ENCODE assay signal across 8 cellular contexts in the genomic region with DNA sequence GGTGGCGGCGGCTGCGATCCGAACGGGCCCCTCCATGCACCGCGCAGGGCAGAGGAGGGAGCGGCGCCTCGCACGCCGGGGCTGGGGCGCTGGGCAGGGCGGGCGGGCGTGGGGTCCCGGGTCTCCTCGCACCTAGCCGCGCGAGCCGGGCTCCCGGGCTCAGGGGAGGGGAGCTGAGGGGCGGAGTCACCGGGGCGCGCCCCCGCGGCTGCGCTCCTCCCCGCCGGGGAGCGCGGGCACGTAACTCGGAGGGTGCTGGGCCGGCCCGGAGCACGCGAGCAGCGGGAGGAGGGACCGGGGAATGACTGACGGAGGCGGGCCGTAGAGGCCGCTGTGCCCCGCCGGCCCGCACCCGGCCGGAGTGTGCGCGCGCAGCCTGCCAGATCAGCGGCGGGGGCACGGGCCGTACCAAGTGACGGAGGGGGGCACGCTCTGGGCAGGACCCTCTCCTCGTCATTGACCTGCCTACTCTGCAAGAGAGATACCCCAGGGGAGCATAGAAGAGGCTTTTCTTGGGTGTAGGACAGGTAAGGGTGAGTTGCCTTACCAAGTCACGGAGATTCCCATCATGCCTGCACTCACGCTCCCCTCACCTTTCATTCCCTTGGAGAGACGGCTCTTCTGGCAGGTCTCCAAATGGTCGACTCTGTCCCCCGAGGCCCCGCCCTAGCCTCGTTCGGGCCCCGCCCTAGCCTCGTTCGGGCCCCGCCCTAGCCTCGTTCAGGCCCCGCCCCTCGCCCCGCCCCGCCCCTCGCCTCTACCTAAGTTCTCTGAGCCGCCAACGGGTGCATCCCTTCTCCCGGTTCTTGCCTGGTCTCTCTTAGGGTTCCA. TPM values are rescaled to one million over a fixed set of nuclear protein-coding genes. Genes with fewer than 3 reads are reported as not detected.
DNase-seq lines count a peak whose midpoint lies in the region; ATAC-seq and TF ChIP-seq lines count a peak whose summit lies in the region.

CDON (minus strand) TSS at position 188 of the 831 bp plus-strand sequence. CDS start 39,390 bp downstream, outside the sequence.

- DNase-seq in DMS 273 treated with DMSO at 0.1 percent for 48 hours (lab: John Stamatoyannopoulos, UW): peak; percentile 81
- DNase-seq in OCI-M1 (lab: John Stamatoyannopoulos, UW): peak; percentile 98
- DNase-seq in activated T-cell treated with anti-CD3 and anti-CD28 coated beads for 48 hours (ENCODE audit: low read depth): peak; percentile 90
- peak; percentile 59 for DNase-seq in epithelial cell of proximal tubule (ENCODE audit: low read depth)
- peak; percentile 81 for DNase-seq in stimulated activated CD8-positive, alpha-beta memory T cell treated with anti-CD3 and anti-CD28 coated beads, Interleukin-4, amount 100 ng/mL, for 24 hours (ENCODE audit: low read depth)

- no peak for TF ChIP-seq CTCF in epithelial cell of proximal tubule (conservative IDR thresholded peaks at IDR 0.05; ENCODE audit: low read depth, low read length)

- H3K27ac ChIP-seq in mucosa of rectum (ENCODE audit: low read depth in 2 of 2, low read length in 2 of 2): peak within 1 kb of the TSS; percentile 66 to 83

- no peaks in the 10 kb centered on the region for H3K36me3 ChIP-seq in mucosa of rectum (ENCODE audit: control insufficient read depth in 2 of 2, insufficient read depth in 2 of 2, low read length in 2 of 2)

- no peak for TF ChIP-seq RAD21 in Ishikawa (IDR thresholded peaks at IDR 0.05; ENCODE audit: low read depth)

- H3K9ac ChIP-seq in mucosa of rectum (ENCODE audit: low read depth in 1 of 2, low read length in 2 of 2): peak within 1 kb of the TSS; percentile 67 to 84

- ATAC-seq in GM21717 (IDR thresholded peaks at IDR 0.05; ENCODE audit: unreplicated experiment): peak; percentile 97

- peaks cover 0 to 2% of the 10 kb centered on the region in 2 donors for H3K27me3 ChIP-seq in mucosa of rectum (ENCODE audit: control insufficient read depth in 2 of 2, insufficient read depth in 2 of 2, low read length in 2 of 2)

- peak; percentile 73; the same call in 1 of the 2 replicates for TF ChIP-seq EP300 in Ishikawa (IDR thresholded peaks at IDR 0.05; ENCODE audit: borderline replicate concordance)

- peaks cover 4 to 8% of the 10 kb centered on the region in 2 donors for H3K4me1 ChIP-seq in mucosa of rectum (ENCODE audit: control insufficient read depth in 2 of 2, insufficient read depth in 2 of 2, low read length in 2 of 2)

- H3K4me3 ChIP-seq in epithelial cell of proximal tubule (ENCODE audit: low read depth, low read length) (peak within 1 kb of the TSS; percentile 63), mucosa of rectum (ENCODE audit: low read length in 2 of 2) (peak within 1 kb of the TSS; percentile 70 to 88)

- no peaks in the 10 kb centered on the region for H3K9me3 ChIP-seq in mucosa of rectum (ENCODE audit: control insufficient read depth in 2 of 2, low read length in 2 of 2)

TF ChIP-seq in Ishikawa, 13 proteins besides CTCF, POLR2A, EP300 and RAD21:
- TF ChIP-seq, protein P1, sequence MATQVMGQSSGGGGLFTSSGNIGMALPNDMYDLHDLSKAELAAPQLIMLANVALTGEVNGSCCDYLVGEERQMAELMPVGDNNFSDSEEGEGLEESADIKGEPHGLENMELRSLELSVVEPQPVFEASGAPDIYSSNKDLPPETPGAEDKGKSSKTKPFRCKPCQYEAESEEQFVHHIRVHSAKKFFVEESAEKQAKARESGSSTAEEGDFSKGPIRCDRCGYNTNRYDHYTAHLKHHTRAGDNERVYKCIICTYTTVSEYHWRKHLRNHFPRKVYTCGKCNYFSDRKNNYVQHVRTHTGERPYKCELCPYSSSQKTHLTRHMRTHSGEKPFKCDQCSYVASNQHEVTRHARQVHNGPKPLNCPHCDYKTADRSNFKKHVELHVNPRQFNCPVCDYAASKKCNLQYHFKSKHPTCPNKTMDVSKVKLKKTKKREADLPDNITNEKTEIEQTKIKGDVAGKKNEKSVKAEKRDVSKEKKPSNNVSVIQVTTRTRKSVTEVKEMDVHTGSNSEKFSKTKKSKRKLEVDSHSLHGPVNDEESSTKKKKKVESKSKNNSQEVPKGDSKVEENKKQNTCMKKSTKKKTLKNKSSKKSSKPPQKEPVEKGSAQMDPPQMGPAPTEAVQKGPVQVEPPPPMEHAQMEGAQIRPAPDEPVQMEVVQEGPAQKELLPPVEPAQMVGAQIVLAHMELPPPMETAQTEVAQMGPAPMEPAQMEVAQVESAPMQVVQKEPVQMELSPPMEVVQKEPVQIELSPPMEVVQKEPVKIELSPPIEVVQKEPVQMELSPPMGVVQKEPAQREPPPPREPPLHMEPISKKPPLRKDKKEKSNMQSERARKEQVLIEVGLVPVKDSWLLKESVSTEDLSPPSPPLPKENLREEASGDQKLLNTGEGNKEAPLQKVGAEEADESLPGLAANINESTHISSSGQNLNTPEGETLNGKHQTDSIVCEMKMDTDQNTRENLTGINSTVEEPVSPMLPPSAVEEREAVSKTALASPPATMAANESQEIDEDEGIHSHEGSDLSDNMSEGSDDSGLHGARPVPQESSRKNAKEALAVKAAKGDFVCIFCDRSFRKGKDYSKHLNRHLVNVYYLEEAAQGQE (IDR thresholded peaks at IDR 0.05; ENCODE audit: low read depth): no peak
- TF ChIP-seq CEBPB (IDR thresholded peaks at IDR 0.05) (no peak), TCF12 (IDR thresholded peaks at IDR 0.05; ENCODE audit: low read depth) (0 out of 2 replicates have a peak, but pooled peaks have one; percentile 14), USF1 (IDR thresholded peaks at IDR 0.05) (no peak), TEAD4 (IDR thresholded peaks at IDR 0.05) (no peak), EGR1 (IDR thresholded peaks at IDR 0.05) (no peak), ZBTB7A (IDR thresholded peaks at IDR 0.05; ENCODE audit: low read depth) (no peak), TAF1 (IDR thresholded peaks at IDR 0.05; ENCODE audit: low read depth) (0 out of 2 replicates have a peak, but pooled peaks have one; percentile 23), YY1 (IDR thresholded peaks at IDR 0.05; ENCODE audit: low read depth) (no peak), CREB1 (IDR thresholded peaks at IDR 0.05; ENCODE audit: low read depth) (no peak), FOXM1 (IDR thresholded peaks at IDR 0.05; ENCODE audit: borderline replicate concordance, low read depth) (no peak), NFIC (IDR thresholded peaks at IDR 0.05) (peak; percentile 92)
- TF ChIP-seq, protein P2, sequence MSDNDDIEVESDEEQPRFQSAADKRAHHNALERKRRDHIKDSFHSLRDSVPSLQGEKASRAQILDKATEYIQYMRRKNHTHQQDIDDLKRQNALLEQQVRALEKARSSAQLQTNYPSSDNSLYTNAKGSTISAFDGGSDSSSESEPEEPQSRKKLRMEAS (IDR thresholded peaks at IDR 0.05): peak; percentile 51

RNA-seq across cellular contexts. Expression of gene CDON, which starts in this region (rescaled TPM):
- 3.3 and 4.9 TPM in 2 replicates for total RNA-seq in epithelial cell of proximal tubule

Comparison
In these comparisons a context has a peak if more than half of its experiments do, and no peak if none do; other contexts are left out.
1. Peak in every context shown above with its lines: DNase-seq, ATAC-seq, H3K4me3 ChIP-seq and H3K27ac ChIP-seq.